Comparison of ENCODE assay signal across 13 cellular contexts in the genomic region with DNA sequence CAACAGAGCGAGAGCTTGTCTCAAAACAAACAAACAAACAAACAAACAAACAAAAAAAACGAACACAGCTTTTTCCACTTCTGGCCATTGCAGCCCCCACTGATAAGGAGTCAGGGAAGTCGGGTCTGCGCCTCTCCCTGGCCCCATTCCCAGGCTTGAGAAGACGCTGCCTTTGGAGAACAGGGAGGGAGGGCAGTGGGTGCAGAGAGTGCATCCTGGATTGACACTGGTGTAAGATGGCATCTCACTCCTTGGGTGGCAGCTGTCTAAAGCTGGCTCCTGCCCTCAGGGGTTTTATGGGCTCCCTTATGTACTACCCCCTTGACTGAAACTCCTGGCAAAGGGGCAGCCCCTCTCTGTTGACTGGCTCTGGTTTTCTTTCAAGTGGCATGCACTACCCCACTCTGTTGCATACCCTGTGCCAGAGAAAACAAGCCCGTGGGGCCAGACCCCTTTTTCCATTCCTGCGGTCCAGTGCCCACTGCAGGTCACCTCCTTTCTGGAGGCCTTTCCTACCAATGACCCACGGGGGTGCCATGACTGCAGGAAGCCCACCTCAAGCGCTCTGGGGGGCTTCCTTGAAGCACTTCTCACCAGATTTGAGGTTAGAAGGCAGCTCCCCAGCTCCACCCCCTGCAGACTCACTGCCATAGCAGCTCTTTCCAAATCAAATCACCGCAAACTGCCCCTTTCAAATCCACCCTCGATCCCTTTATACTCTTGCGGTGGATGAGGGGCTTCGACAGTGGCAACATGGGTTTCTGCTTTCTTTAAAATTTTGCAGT. TPM values are rescaled to one million over a fixed set of nuclear protein-coding genes. Genes with fewer than 3 reads are reported as not detected.
A peak's percentile ranks its signal among the peaks of the same experiment; 100 is the strongest.
DNase-seq lines count a peak whose midpoint lies in the region; ATAC-seq and TF ChIP-seq lines count a peak whose summit lies in the region.
"Had no signal": no experiment of that assay in that cellular context is flagged by ENCODE, and none has a peak within 500 bp of the region (broad histone marks: within the 10 kb centered on the region; RNA-seq: fewer than 3 reads in every experiment).

No MANE protein-coding gene starts in this region.

- intact Hi-C loops in thyroid gland (cut with DNase I), result no loop called here

- no peak for TF ChIP-seq POLR2A in thyroid gland (IDR thresholded peaks at IDR 0.05)

- 38 to 52% methylated on average over 13 of the region's 13 CpGs for WGBS in thyroid gland, 2 donors

- H3K9me3 ChIP-seq in RWPE2 (ENCODE audit: severe bottlenecking), result no peaks in the 10 kb centered on the region
- no peaks in the 10 kb centered on the region for H3K9me3 ChIP-seq in thyroid gland
- H3K9me3 ChIP-seq: tibial artery had no signal

- peaks cover 2% of the 10 kb centered on the region for H3K27me3 Mint-ChIP-seq in activated CD8-positive, alpha-beta memory T cell treated with anti-CD3 and anti-CD28 coated beads, Interleukin-2, amount 10 ng/mL, durations not matched to agents 7 days and 5 days

- peaks cover 4% of the 10 kb centered on the region for H3K36me3 Mint-ChIP-seq in activated CD8-positive, alpha-beta memory T cell treated with anti-CD3 and anti-CD28 coated beads, Interleukin-2, amount 10 ng/mL, durations not matched to agents 7 days and 5 days

- H3K27ac ChIP-seq in RWPE2 (ENCODE audit: poor library complexity, severe bottlenecking), result no peak overlapping the region
- H3K27ac ChIP-seq in thyroid gland, result peak overlapping the region in 2 of 3 donors; percentile 2 to 5
- H3K27ac ChIP-seq: tibial artery had no signal

- no peak overlapping the region for H3K4me3 Mint-ChIP-seq in activated CD8-positive, alpha-beta memory T cell treated with anti-CD3 and anti-CD28 coated beads, Interleukin-2, amount 10 ng/mL, durations not matched to agents 7 days and 5 days

- no peaks in the 10 kb centered on the region for H3K27me3 ChIP-seq in RWPE2 (ENCODE audit: insufficient read depth, poor library complexity, severe bottlenecking)
- no peaks in the 10 kb centered on the region for H3K27me3 ChIP-seq in thyroid gland

- H3K27ac Mint-ChIP-seq in activated CD8-positive, alpha-beta memory T cell treated with anti-CD3 and anti-CD28 coated beads, Interleukin-2, amount 10 ng/mL, durations not matched to agents 7 days and 5 days, result peak overlapping the region; percentile 71

- CTCF ChIA-PET in activated CD8-positive, alpha-beta memory T cell treated with anti-CD3 and anti-CD28 coated beads, Interleukin-2, amount 10 ng/mL, durations not matched to agents 7 days and 5 days (lab: Charles Lee), result interaction anchor here (0.6 to 3.9 kb wide), 14 partner anchors 9 to 187 kb away, joined by 3 to 18 read pairs (median 4); partner anchors contain the start of genes CCDC85B, FIBP and SART1

- no peaks in the 10 kb centered on the region for H3K36me3 ChIP-seq in RWPE2 (ENCODE audit: low read depth)
- no peaks in the 10 kb centered on the region for H3K36me3 ChIP-seq in thyroid gland
- H3K36me3 ChIP-seq: tibial artery had no signal

- no peak overlapping the region for H3K4me3 ChIP-seq in RWPE2 (ENCODE audit: severe bottlenecking)
- H3K4me3 ChIP-seq in epithelial cell of proximal tubule (ENCODE audit: low read depth, low read length), result no peak overlapping the region
- H3K4me3 ChIP-seq in thyroid gland (replicated peaks in 1 of 3), result no peak overlapping the region
- H3K4me3 ChIP-seq: tibial artery had no signal

- no peak for TF ChIP-seq CTCF in RWPE2 (IDR thresholded peaks at IDR 0.05; ENCODE audit: poor library complexity, severe bottlenecking)
- peak; percentile 9 for TF ChIP-seq CTCF in epithelial cell of proximal tubule (conservative IDR thresholded peaks at IDR 0.05; ENCODE audit: low read depth, low read length)
- no peak for TF ChIP-seq CTCF in thyroid gland (IDR thresholded peaks at IDR 0.05)

- H3K9me3 Mint-ChIP-seq in activated CD8-positive, alpha-beta memory T cell treated with anti-CD3 and anti-CD28 coated beads, Interleukin-2, amount 10 ng/mL, durations not matched to agents 7 days and 5 days (ENCODE audit: low read depth), result no peaks in the 10 kb centered on the region
- H3K9me3 Mint-ChIP-seq: H9 had no signal

- no peaks in the 10 kb centered on the region for H3K4me1 ChIP-seq in RWPE2 (ENCODE audit: insufficient read depth, poor library complexity, severe bottlenecking)
- peaks cover 8 to 15% of the 10 kb centered on the region in 2 donors for H3K4me1 ChIP-seq in thyroid gland
- H3K4me1 ChIP-seq: tibial artery had no signal

- DNase-seq in activated CD8-positive, alpha-beta memory T cell treated with anti-CD3 and anti-CD28 coated beads, Interleukin-2, amount 10 ng/mL, durations not matched to agents 7 days and 5 days, result no peak
- DNase-seq in activated CD8-positive, alpha-beta memory T cell treated with anti-CD3 and anti-CD28 coated beads, Interleukin-2, amount 50 U/mL, for 4 hours, result no peak
- no peak for DNase-seq in RWPE2 (ENCODE audit: low spot score)
- DNase-seq in epithelial cell of proximal tubule (ENCODE audit: low read depth), result no peak
- no peak for DNase-seq in thyroid gland
- no peak for DNase-seq in DMS 273 (lab: John Stamatoyannopoulos, UW; ENCODE audit: unreplicated experiment)
- DNase-seq: anterior cingulate cortex; NCI-H524 treated with DMSO at 0.1 percent for 48 hours; stimulated activated CD4-positive, alpha-beta T cell treated with anti-CD3 and anti-CD28 coated beads, Interleukin-4, amount 100 ng/mL, for 24 hours; tibial artery had no signal

- ATAC-seq in activated CD8-positive, alpha-beta memory T cell treated with anti-CD3 and anti-CD28 coated beads, Interleukin-2, amount 10 ng/mL, durations not matched to agents 7 days and 5 days, result no peak
- ATAC-seq in RWPE2 (ENCODE audit: low read depth) (peak; percentile 26; the same call in 1 of the 3 replicates), GM21786 (IDR thresholded peaks at IDR 0.05; ENCODE audit: unreplicated experiment) (no peak), GM19455 (IDR thresholded peaks at IDR 0.05; ENCODE audit: unreplicated experiment) (no peak)

- peaks cover 47% of the 10 kb centered on the region for H3K4me1 Mint-ChIP-seq in activated CD8-positive, alpha-beta memory T cell treated with anti-CD3 and anti-CD28 coated beads, Interleukin-2, amount 10 ng/mL, durations not matched to agents 7 days and 5 days

RNA-seq across cellular contexts. Expression of gene DRAP1, which starts 12.7 kb away (rescaled TPM):
- total RNA-seq in activated CD8-positive, alpha-beta memory T cell treated with anti-CD3 and anti-CD28 coated beads, Interleukin-2, amount 10 ng/mL, durations not matched to agents 7 days and 5 days, result 100 to 1,000 TPM; 192 to 254 TPM
- 225 TPM in 2 replicates for total RNA-seq in epithelial cell of proximal tubule
- 100 to 1,000 TPM in 3 of 4 donors, 10 to 100 TPM in 1; 82.0 to 184 (median 132) TPM for total RNA-seq in thyroid gland

RNA-seq across cellular contexts. Expression of gene C11orf68, which starts 13.1 kb away (rescaled TPM):
- 10 to 100 TPM; 27.5 to 37.8 TPM for total RNA-seq in activated CD8-positive, alpha-beta memory T cell treated with anti-CD3 and anti-CD28 coated beads, Interleukin-2, amount 10 ng/mL, durations not matched to agents 7 days and 5 days
- 6.6 and 12.4 TPM in 2 replicates for total RNA-seq in epithelial cell of proximal tubule
- total RNA-seq in thyroid gland, result 10 to 100 TPM; 17.7 to 27.1 (median 20.9) TPM

RNA-seq across cellular contexts. Expression of gene TSGA10IP, which starts 13.3 kb away (rescaled TPM):
- total RNA-seq in activated CD8-positive, alpha-beta memory T cell treated with anti-CD3 and anti-CD28 coated beads, Interleukin-2, amount 10 ng/mL, durations not matched to agents 7 days and 5 days, result not detected
- total RNA-seq in epithelial cell of proximal tubule, result not detected in 2 replicates
- under 1 TPM in 1 of 4 donors, not detected in 3; 0.33 TPM for total RNA-seq in thyroid gland

RNA-seq across cellular contexts. Expression of gene SART1, which starts 29.6 kb away (rescaled TPM):
- total RNA-seq in activated CD8-positive, alpha-beta memory T cell treated with anti-CD3 and anti-CD28 coated beads, Interleukin-2, amount 10 ng/mL, durations not matched to agents 7 days and 5 days, result 10 to 100 TPM; 79.7 to 89.2 TPM
- 28.8 and 30.2 TPM in 2 replicates for total RNA-seq in epithelial cell of proximal tubule
- total RNA-seq in thyroid gland, result 10 to 100 TPM; 22.2 to 46.1 (median 24.2) TPM

RNA-seq across cellular contexts. Expression of gene FOSL1, which starts 31.8 kb away (rescaled TPM):
- total RNA-seq in activated CD8-positive, alpha-beta memory T cell treated with anti-CD3 and anti-CD28 coated beads, Interleukin-2, amount 10 ng/mL, durations not matched to agents 7 days and 5 days, result 1 to 10 TPM; 2.7 to 6.0 TPM
- 143 and 172 TPM in 2 replicates for total RNA-seq in epithelial cell of proximal tubule
- 1 to 10 TPM in 3 of 4 donors, under 1 TPM in 1; 0.33 to 1.6 (median 1.5) TPM for total RNA-seq in thyroid gland
